1 cellular context compared by ENCODE assay signal in genomic region chr6:87342829-87343228, GRCh38.
TF ChIP-seq lines count a peak whose summit lies in the region.

No MANE protein-coding gene starts in this region.

TF ChIP-seq in HepG2, 621 proteins besides CTCF, POLR2A, EP300 and RAD21:
- TF ChIP-seq LCORL (IDR thresholded peaks at IDR 0.05) (no peak), LCORL (CRISPR knock-in tag; IDR thresholded peaks at IDR 0.05) (no peak), ZNF451 (CRISPR knock-in tag; IDR thresholded peaks at IDR 0.05) (no peak), NCOA2 (CRISPR knock-in tag; IDR thresholded peaks at IDR 0.05) (peak; percentile 67; the same call in 1 of the 2 replicates), MEIS1 (CRISPR knock-in tag; IDR thresholded peaks at IDR 0.05; ENCODE audit: borderline replicate concordance) (0 out of 2 replicates have a peak, but pooled peaks have one; percentile 25), ZNF709 (CRISPR knock-in tag; IDR thresholded peaks at IDR 0.05) (no peak), MEIS2 (CRISPR knock-in tag; IDR thresholded peaks at IDR 0.05) (0 out of 2 replicates have a peak, but pooled peaks have one; percentile 53), ZNF382 (CRISPR knock-in tag; IDR thresholded peaks at IDR 0.05; ENCODE audit: borderline replicate concordance) (no peak), CREM (IDR thresholded peaks at IDR 0.05) (peak; percentile 16; the same call in 1 of the 2 replicates), CREM (CRISPR knock-in tag; IDR thresholded peaks at IDR 0.05) (no peak), GFI1 (CRISPR knock-in tag; IDR thresholded peaks at IDR 0.05; ENCODE audit: borderline replicate concordance) (peak; percentile 44; the same call in 1 of the 2 replicates), ISL2 (CRISPR knock-in tag; IDR thresholded peaks at IDR 0.05) (peak; percentile 35; the same call in 1 of the 2 replicates), ARID5B (CRISPR knock-in tag; IDR thresholded peaks at IDR 0.05) (0 out of 2 replicates have a peak, but pooled peaks have one; percentile 14), FOXA1 (IDR thresholded peaks at IDR 0.05) (no peak), FOXA1 (CRISPR knock-in tag; IDR thresholded peaks at IDR 0.05) (peak; percentile 31; the same call in 1 of the 2 replicates), SOX13 (IDR thresholded peaks at IDR 0.05) (no peak), SOX13 (CRISPR knock-in tag; conservative IDR thresholded peaks at IDR 0.05 in 1 of 2, IDR thresholded peaks at IDR 0.05 in 1 of 2) (peak in 1 of 2 experiments; percentile 49; a peak in 1 of 4 replicates), HOXD1 (CRISPR knock-in tag; IDR thresholded peaks at IDR 0.05) (peak; percentile 62; the same call in 1 of the 2 replicates), HMG20B (CRISPR knock-in tag; conservative IDR thresholded peaks at IDR 0.05) (0 out of 2 replicates have a peak, but pooled peaks have one; percentile 59), FOXP4 (CRISPR knock-in tag; IDR thresholded peaks at IDR 0.05) (peak; percentile 33; the same call in 1 of the 2 replicates), ZZZ3 (CRISPR knock-in tag; IDR thresholded peaks at IDR 0.05; ENCODE audit: borderline replicate concordance) (no peak), GATAD2A (CRISPR knock-in tag; IDR thresholded peaks at IDR 0.05) (peak; percentile 36; the same call in 1 of the 2 replicates), KAT8 (CRISPR knock-in tag; IDR thresholded peaks at IDR 0.05) (0 out of 2 replicates have a peak, but pooled peaks have one; percentile 17), SOX6 (IDR thresholded peaks at IDR 0.05) (no peak), SOX6 (CRISPR knock-in tag; IDR thresholded peaks at IDR 0.05) (peak; percentile 26; the same call in 1 of the 2 replicates), NFE2L1 (CRISPR knock-in tag; IDR thresholded peaks at IDR 0.05; ENCODE audit: borderline replicate concordance) (no peak), HNF4A (CRISPR knock-in tag; IDR thresholded peaks at IDR 0.05) (peak; percentile 59), TRIM24 (CRISPR knock-in tag; IDR thresholded peaks at IDR 0.05) (no peak), HOXA5 (CRISPR knock-in tag; IDR thresholded peaks at IDR 0.05) (peak; percentile 99), ZMYM4 (CRISPR knock-in tag; IDR thresholded peaks at IDR 0.05) (peak; percentile 25; the same call in 1 of the 2 replicates), BCL6 (CRISPR knock-in tag; IDR thresholded peaks at IDR 0.05) (peak; percentile 53; the same call in 1 of the 2 replicates)
TF ChIP-seq in HepG2: peak in this region for 19.
